14 cellular contexts compared by ENCODE assay signal in the genomic region with DNA sequence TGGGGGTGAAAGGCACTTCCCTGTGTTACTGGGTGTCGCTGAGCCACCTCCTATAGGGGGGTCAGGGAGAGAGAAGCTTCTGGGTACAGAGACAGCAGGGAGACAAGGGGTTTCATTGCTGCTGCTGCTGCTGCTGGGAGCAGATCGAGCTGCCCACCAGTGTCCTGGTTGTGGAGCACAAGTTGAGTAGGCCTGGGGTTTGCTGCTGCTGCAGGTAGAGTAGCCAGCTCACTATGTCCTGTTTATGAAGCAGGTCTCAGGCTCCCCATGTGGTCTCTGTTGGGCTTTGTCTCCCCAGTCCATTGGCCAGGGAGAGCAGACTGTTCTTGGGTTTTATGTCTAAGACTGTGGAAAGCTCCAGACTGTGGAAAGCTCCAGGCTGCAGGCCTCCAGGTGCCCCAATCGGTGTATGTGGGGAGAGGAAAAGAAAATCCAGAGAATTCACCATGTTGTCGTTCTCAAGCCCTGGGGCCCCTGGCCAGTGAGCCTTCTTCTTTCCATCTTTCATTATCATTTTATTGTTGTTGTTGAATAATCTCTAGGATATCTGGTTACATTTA.
DNase-seq lines count a peak whose midpoint lies in the region; ATAC-seq and TF ChIP-seq lines count a peak whose summit lies in the region.
"Had no signal": no experiment of that assay in that cellular context is flagged by ENCODE, and none has a peak within 500 bp of the region (broad histone marks: within the 10 kb centered on the region; RNA-seq: fewer than 3 reads in every experiment).

No MANE protein-coding gene starts in this region.

- no peak overlapping the region for H3K14ac ChIP-seq in mesenchymal stem cell (ENCODE audit: low read length in 2 of 2)

- H4K91ac ChIP-seq in mesenchymal stem cell (ENCODE audit: low read length): no peak overlapping the region

- H3K4me1 ChIP-seq in upper lobe of right lung: no peaks in the 10 kb centered on the region
- no peaks in the 10 kb centered on the region for H3K4me1 ChIP-seq in mesenchymal stem cell (ENCODE audit: control insufficient read depth, insufficient read depth, low read depth, low read length)
- H3K4me1 ChIP-seq: HAP-1 had no signal

- H2BK15ac ChIP-seq in mesenchymal stem cell (ENCODE audit: low read depth, poor library complexity, severe bottlenecking): no peak overlapping the region

- no peak overlapping the region for H2BK12ac ChIP-seq in mesenchymal stem cell (ENCODE audit: low read length in 2 of 2)

- ATAC-seq in sciatic nerve: no peak
- no peak for ATAC-seq in left ventricle myocardium superior
- ATAC-seq in upper lobe of right lung: no peak

- no peaks in the 10 kb centered on the region for H3K36me3 ChIP-seq in upper lobe of right lung
- H3K36me3 ChIP-seq in mesenchymal stem cell (ENCODE audit: control insufficient read depth in 1 of 2, insufficient read depth in 2 of 2, low read depth in 1 of 2, low read length in 2 of 2): no peaks in the 10 kb centered on the region
- H3K36me3 ChIP-seq: BLaER1 treated with 17β-estradiol and CSF1 and Interleukin-3, amounts not matched to agents 10 nM and 100 nM; HAP-1 had no signal

- H3K9me3 ChIP-seq in upper lobe of right lung (no peaks in the 10 kb centered on the region), mesenchymal stem cell (ENCODE audit: control insufficient read depth, low read length) (peaks cover 14% of the 10 kb centered on the region)
- H3K9me3 ChIP-seq: HAP-1 had no signal

- no peak overlapping the region for H2BK120ac ChIP-seq in mesenchymal stem cell (ENCODE audit: low read depth, low read length)

- H3K18ac ChIP-seq in mesenchymal stem cell (ENCODE audit: low read depth in 1 of 2, low read length in 2 of 2): no peak overlapping the region

- no peaks in the 10 kb centered on the region for H3K79me1 ChIP-seq in mesenchymal stem cell (replicated peaks; ENCODE audit: low read length, poor library complexity, severe bottlenecking)

- H4K8ac ChIP-seq in mesenchymal stem cell (ENCODE audit: low read length): no peak overlapping the region

- H2AK5ac ChIP-seq in mesenchymal stem cell (ENCODE audit: low read length, severe bottlenecking): no peak overlapping the region

- WGBS in mesenchymal stem cell: 47% methylated on average over 3 of the region's 4 CpGs

- peak; percentile 43 for DNase-seq in activated effector memory CD4-positive, alpha-beta T cell treated with anti-CD3 and anti-CD28 coated beads, Interleukin-2, amount 50 U/mL, for 16 hours
- DNase-seq in activated effector memory CD4-positive, alpha-beta T cell treated with Interleukin-2 at 50 U/mL for 16 hours: no peak
- peak; percentile 39 for DNase-seq in islet precursor cell
- peak; percentile 39 for DNase-seq in sciatic nerve (ENCODE audit: low spot score)
- DNase-seq in left ventricle myocardium superior: no peak
- DNase-seq in upper lobe of right lung: no peak
- DNase-seq in mesenchymal stem cell: no peak
- no peak for DNase-seq in dorsolateral prefrontal cortex
- DNase-seq: ACHN; CD4-positive, CD25-positive, alpha-beta regulatory T cell; DMS53; GOT3 had no signal

- no peak overlapping the region for H2AFZ ChIP-seq in mesenchymal stem cell (ENCODE audit: low read depth, low read length)

- no peak overlapping the region for H3K4me2 ChIP-seq in mesenchymal stem cell (ENCODE audit: low read length, poor library complexity, severe bottlenecking)
- H3K4me2 ChIP-seq: BLaER1 treated with 17β-estradiol and CSF1 and Interleukin-3, amounts not matched to agents 10 nM and 100 nM had no signal

- no peak for TF ChIP-seq CTCF in upper lobe of right lung (IDR thresholded peaks at IDR 0.05)
- no peak for TF ChIP-seq CTCF in dorsolateral prefrontal cortex (IDR thresholded peaks at IDR 0.05 in 54 of 56, conservative IDR thresholded peaks at IDR 0.05 in 2 of 56; ENCODE audit: low read depth in 1 of 56, partially characterized antibody in 56 of 56)

- intact Hi-C loops in sciatic nerve (cut with DNase I): no loop called here
- intact Hi-C loops in left ventricle myocardium superior (cut with micrococcal nuclease): no loop called here
- intact Hi-C loops in upper lobe of right lung (cut with DNase I): no loop called here
- intact Hi-C loops in dorsolateral prefrontal cortex (cut with DNase I): no loop called here

- no peak overlapping the region for H3K4me3 ChIP-seq in upper lobe of right lung
- no peak overlapping the region for H3K4me3 ChIP-seq in mesenchymal stem cell (ENCODE audit: insufficient read depth in 1 of 2, low read depth in 1 of 2, low read length in 2 of 2)
- no peak overlapping the region for H3K4me3 ChIP-seq in dorsolateral prefrontal cortex
- H3K4me3 ChIP-seq: BLaER1 treated with 17β-estradiol and CSF1 and Interleukin-3, amounts not matched to agents 10 nM and 100 nM; HAP-1 had no signal

- H3K27me3 ChIP-seq in upper lobe of right lung: no peaks in the 10 kb centered on the region
- H3K27me3 ChIP-seq in mesenchymal stem cell (ENCODE audit: control insufficient read depth in 1 of 2, insufficient read depth in 1 of 2, low read length in 2 of 2): peaks cover 0 to 3% of the 10 kb centered on the region in 2 experiments
- peaks cover 0 to 8% (median 0%) of the 10 kb centered on the region in 45 donors for H3K27me3 ChIP-seq in dorsolateral prefrontal cortex
- H3K27me3 ChIP-seq: BLaER1 treated with 17β-estradiol and CSF1 and Interleukin-3, amounts not matched to agents 10 nM and 100 nM had no signal

- H2BK5ac ChIP-seq in mesenchymal stem cell (ENCODE audit: low read depth, low read length, poor library complexity, severe bottlenecking): no peak overlapping the region

- H3K27ac ChIP-seq in upper lobe of right lung (no peak overlapping the region), mesenchymal stem cell (ENCODE audit: low read length, poor library complexity, severe bottlenecking) (no peak overlapping the region), dorsolateral prefrontal cortex (no peak overlapping the region)
- H3K27ac ChIP-seq: BLaER1 treated with 17β-estradiol and CSF1 and Interleukin-3, amounts not matched to agents 10 nM and 100 nM had no signal

- no peak overlapping the region for H3K9ac ChIP-seq in mesenchymal stem cell (ENCODE audit: low read length)
- H3K9ac ChIP-seq: BLaER1 treated with 17β-estradiol and CSF1 and Interleukin-3, amounts not matched to agents 10 nM and 100 nM had no signal

- H3K23ac ChIP-seq in mesenchymal stem cell (ENCODE audit: low read length in 2 of 2): no peak overlapping the region

- H3K4ac ChIP-seq in mesenchymal stem cell (ENCODE audit: low read depth in 1 of 2, low read length in 2 of 2): no peak overlapping the region

Comparison
In these comparisons a context has a peak if more than half of its experiments do, and no peak if none do; other contexts are left out.
1. DNase-seq: peak in activated effector memory CD4-positive, alpha-beta T cell treated with anti-CD3 and anti-CD28 coated beads, Interleukin-2, amount 50 U/mL, for 16 hours (single experiment), islet precursor cell (single experiment) and sciatic nerve (single experiment); none in activated effector memory CD4-positive, alpha-beta T cell treated with Interleukin-2 at 50 U/mL for 16 hours (single experiment), left ventricle myocardium superior (single experiment), upper lobe of right lung (single experiment), mesenchymal stem cell (single experiment) and dorsolateral prefrontal cortex (0 of 10).